In genomic region chr14:22303589-22304195, GRCh38 we compare ENCODE assay signal across 9 cellular contexts.
DNase-seq lines count a peak whose midpoint lies in the region; ATAC-seq and TF ChIP-seq lines count a peak whose summit lies in the region.
"Had no signal": no experiment of that assay in that cellular context is flagged by ENCODE, and none has a peak within 500 bp of the region (broad histone marks: within the 10 kb centered on the region; RNA-seq: fewer than 3 reads in every experiment).

No MANE protein-coding gene starts in this region.

- TF ChIP-seq POLR2A in spleen (IDR thresholded peaks at IDR 0.05): no peak

- no peaks in the 10 kb centered on the region for H3K27me3 Mint-ChIP-seq in activated CD8-positive, alpha-beta memory T cell treated with anti-CD3 and anti-CD28 coated beads, Interleukin-2, amount 10 ng/mL, durations not matched to agents 7 days and 5 days

- 22 to 32% (median 27%) methylated on average over 5 of the region's 5 CpGs for WGBS in spleen, 5 donors

- no peak overlapping the region for H3K4me3 ChIP-seq in spleen

- H3K9me3 ChIP-seq in spleen: no peaks in the 10 kb centered on the region

- peak overlapping the region; percentile 38 for H3K4me3 Mint-ChIP-seq in activated CD8-positive, alpha-beta memory T cell treated with anti-CD3 and anti-CD28 coated beads, Interleukin-2, amount 10 ng/mL, durations not matched to agents 7 days and 5 days

- no peaks in the 10 kb centered on the region for H3K9me3 Mint-ChIP-seq in activated CD8-positive, alpha-beta memory T cell treated with anti-CD3 and anti-CD28 coated beads, Interleukin-2, amount 10 ng/mL, durations not matched to agents 7 days and 5 days (ENCODE audit: low read depth)

- DNase-seq in activated CD8-positive, alpha-beta memory T cell treated with anti-CD3 and anti-CD28 coated beads, Interleukin-2, amount 10 ng/mL, durations not matched to agents 7 days and 5 days: no peak
- DNase-seq in activated CD8-positive, alpha-beta memory T cell treated with anti-CD3 and anti-CD28 coated beads, Interleukin-2, amount 50 U/mL, for 48 hours: no peak
- peak; percentile 14 for DNase-seq in NCI-H69 (lab: John Stamatoyannopoulos, UW)
- DNase-seq in dermis blood vessel endothelial cell: peak; percentile 34
- DNase-seq in spleen: no peak
- no peak for DNase-seq in activated gamma-delta T cell treated with Interleukin-2 at 50 U/mL for 16 hours
- DNase-seq: activated CD4-positive, alpha-beta T cell treated with anti-CD3 and anti-CD28 coated beads for 4 hours had no signal

- ATAC-seq in activated CD8-positive, alpha-beta memory T cell treated with anti-CD3 and anti-CD28 coated beads, Interleukin-2, amount 10 ng/mL, durations not matched to agents 7 days and 5 days: no peak
- ATAC-seq in HG03521 (IDR thresholded peaks at IDR 0.05; ENCODE audit: unreplicated experiment) (no peak), GM19324 (IDR thresholded peaks at IDR 0.05; ENCODE audit: low FRiP score, unreplicated experiment) (no peak)

- peak in 8 of 11 experiments; percentile 7 to 44 (median 40) for TF ChIP-seq CTCF in spleen (IDR thresholded peaks at IDR 0.05 in 8 of 11, conservative IDR thresholded peaks at IDR 0.05 in 3 of 11)

- H3K4me1 Mint-ChIP-seq in activated CD8-positive, alpha-beta memory T cell treated with anti-CD3 and anti-CD28 coated beads, Interleukin-2, amount 10 ng/mL, durations not matched to agents 7 days and 5 days: no peaks in the 10 kb centered on the region

- H3K36me3 Mint-ChIP-seq in activated CD8-positive, alpha-beta memory T cell treated with anti-CD3 and anti-CD28 coated beads, Interleukin-2, amount 10 ng/mL, durations not matched to agents 7 days and 5 days: no peaks in the 10 kb centered on the region

- H3K4me1 ChIP-seq in spleen: no peaks in the 10 kb centered on the region

- H3K27ac ChIP-seq in spleen: no peak overlapping the region

- H3K36me3 ChIP-seq in spleen: no peaks in the 10 kb centered on the region

- H3K27me3 ChIP-seq in spleen (replicated peaks in 1 of 7): peaks cover 0 to 7% (median 0%) of the 10 kb centered on the region in 7 donors

- no peak overlapping the region for H3K27ac Mint-ChIP-seq in activated CD8-positive, alpha-beta memory T cell treated with anti-CD3 and anti-CD28 coated beads, Interleukin-2, amount 10 ng/mL, durations not matched to agents 7 days and 5 days

- CTCF ChIA-PET in activated CD8-positive, alpha-beta memory T cell treated with anti-CD3 and anti-CD28 coated beads, Interleukin-2, amount 10 ng/mL, durations not matched to agents 7 days and 5 days (lab: Charles Lee): no interaction called here

- intact Hi-C loops in spleen (cut with DNase I; ENCODE audit: low total_unique reads): no loop called here

Comparison
In these comparisons a context has a peak if more than half of its experiments do, and no peak if none do; other contexts are left out.
1. DNase-seq: peak in NCI-H69 (single experiment) and dermis blood vessel endothelial cell (single experiment); none in activated CD8-positive, alpha-beta memory T cell treated with anti-CD3 and anti-CD28 coated beads, Interleukin-2, amount 10 ng/mL, durations not matched to agents 7 days and 5 days (single experiment), activated CD8-positive, alpha-beta memory T cell treated with anti-CD3 and anti-CD28 coated beads, Interleukin-2, amount 50 U/mL, for 48 hours (single experiment), spleen (single experiment) and activated gamma-delta T cell treated with Interleukin-2 at 50 U/mL for 16 hours (single experiment).